Comparison of ENCODE assay signal across 10 cellular contexts in genomic region chr13:41554626-41555386, GRCh38.
DNase-seq lines count a peak whose midpoint lies in the region; ATAC-seq and TF ChIP-seq lines count a peak whose summit lies in the region.
"Had no signal": no experiment of that assay in that cellular context is flagged by ENCODE, and none has a peak within 500 bp of the region (broad histone marks: within the 10 kb centered on the region; RNA-seq: fewer than 3 reads in every experiment).

No MANE protein-coding gene starts in this region.

- no peaks in the 10 kb centered on the region for H3K4me1 Mint-ChIP-seq in effector memory CD8-positive, alpha-beta T cell (ENCODE audit: low read depth in 2 of 2)

- H3K9me3 ChIP-seq in esophagus muscularis mucosa, result no peaks in the 10 kb centered on the region

- ATAC-seq in GM18520 (IDR thresholded peaks at IDR 0.05; ENCODE audit: unreplicated experiment) (peak; percentile 85), GM21367 (IDR thresholded peaks at IDR 0.05; ENCODE audit: unreplicated experiment) (peak; percentile 88), HG03139 (IDR thresholded peaks at IDR 0.05; ENCODE audit: unreplicated experiment) (peak; percentile 86)
- ATAC-seq in effector memory CD8-positive, alpha-beta T cell (replicated peaks), result no peak

- no peaks in the 10 kb centered on the region for H3K36me3 Mint-ChIP-seq in effector memory CD8-positive, alpha-beta T cell (ENCODE audit: insufficient read depth)

- H3K4me3 Mint-ChIP-seq in effector memory CD8-positive, alpha-beta T cell, result no peak overlapping the region

- no peak overlapping the region for H3K27ac ChIP-seq in esophagus muscularis mucosa (replicated peaks in 1 of 4)
- H3K27ac ChIP-seq: RWPE1 had no signal

- no peaks in the 10 kb centered on the region for H3K4me1 ChIP-seq in esophagus muscularis mucosa

- TF ChIP-seq CTCF in esophagus muscularis mucosa (IDR thresholded peaks at IDR 0.05), result no peak

- 94% methylated on average over 10 of the region's 10 CpGs for WGBS in esophagus muscularis mucosa

- H3K9me3 Mint-ChIP-seq in effector memory CD8-positive, alpha-beta T cell, result no peaks in the 10 kb centered on the region

- no peak for TF ChIP-seq POLR2A in esophagus muscularis mucosa (IDR thresholded peaks at IDR 0.05; ENCODE audit: low read depth)

- DNase-seq in germinal center (ENCODE audit: low spot score) (peak; percentile 77), esophagus muscularis mucosa (ENCODE audit: extremely low spot score) (no peak), NCI-H524 treated with DMSO at 0.1 percent for 48 hours (lab: John Stamatoyannopoulos, UW) (no peak), cortex of kidney (lab: John Stamatoyannopoulos, UW) (no peak)
- DNase-seq in effector memory CD8-positive, alpha-beta T cell, result no peak
- DNase-seq: activated gamma-delta T cell treated with Interleukin-2 at 50 U/mL for 16 hours had no signal

- intact Hi-C loops in esophagus muscularis mucosa (cut with DNase I), result no loop called here

- no peaks in the 10 kb centered on the region for H3K36me3 ChIP-seq in esophagus muscularis mucosa

- H3K4me3 ChIP-seq in esophagus muscularis mucosa, result no peak overlapping the region

- H3K27ac Mint-ChIP-seq in effector memory CD8-positive, alpha-beta T cell, result no peak overlapping the region

- TF ChIP-seq EP300 in esophagus muscularis mucosa (IDR thresholded peaks at IDR 0.05), result no peak

- H3K27me3 ChIP-seq in esophagus muscularis mucosa, result peaks cover 0 to 5% (median 0%) of the 10 kb centered on the region in 4 donors

- no peaks in the 10 kb centered on the region for H3K27me3 Mint-ChIP-seq in effector memory CD8-positive, alpha-beta T cell
